Comparison of ENCODE assay signal across 23 cellular contexts in the genomic region with DNA sequence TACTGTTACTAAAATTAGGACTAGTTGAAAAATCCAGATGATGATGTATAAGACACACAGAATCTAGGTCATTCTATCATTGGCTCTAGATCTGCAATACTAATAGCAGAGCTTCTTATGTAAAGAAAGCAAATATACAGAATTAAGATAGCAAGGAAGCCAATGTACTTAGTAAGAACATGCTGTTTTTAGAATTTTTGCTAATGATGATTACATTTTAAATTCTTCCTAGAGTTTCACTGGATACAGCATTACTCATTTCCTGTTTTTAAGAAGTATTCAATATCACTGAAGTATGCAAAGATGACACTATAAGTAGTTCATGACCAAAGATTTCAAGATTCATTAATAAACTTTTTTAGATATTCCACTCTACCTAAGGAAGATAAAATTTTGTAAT.
DNase-seq lines count a peak whose midpoint lies in the region; ATAC-seq and TF ChIP-seq lines count a peak whose summit lies in the region.
"Had no signal": no experiment of that assay in that cellular context is flagged by ENCODE, and none has a peak within 500 bp of the region (broad histone marks: within the 10 kb centered on the region; RNA-seq: fewer than 3 reads in every experiment).

No MANE protein-coding gene starts in this region.

- H4K5ac ChIP-seq in IMR-90 (ENCODE audit: low read depth, low read length), result no peak overlapping the region

- no peaks in the 10 kb centered on the region for H3K36me3 Mint-ChIP-seq in T-helper 2 cell treated with Interferon-gamma antibody and Interleukin-4, amounts not matched to agents 5 μg/mL and 100 μg/mL, for 36 hours (ENCODE audit: low read depth)
- H3K36me3 Mint-ChIP-seq in activated naive CD4-positive, alpha-beta T cell treated with anti-CD3 and anti-CD28 coated beads, Interleukin-2, amount 10 ng/mL, durations not matched to agents 7 days and 5 days, result no peaks in the 10 kb centered on the region
- H3K36me3 Mint-ChIP-seq: activated naive CD4-positive, alpha-beta T cell treated with anti-CD3 and anti-CD28 coated beads, Interleukin-2, amount 50 U/mL, for 24 hours had no signal

- TF ChIP-seq CTCF in AG04450 (IDR thresholded peaks at IDR 0.05; ENCODE audit: low read depth, low read length) (no peak), IMR-90 (conservative IDR thresholded peaks at IDR 0.05; ENCODE audit: low read depth, low read length) (no peak), cardiac fibroblast (IDR thresholded peaks at IDR 0.05; ENCODE audit: low read depth, low read length) (no peak), heart left ventricle (IDR thresholded peaks at IDR 0.05) (no peak)

- H3K4me1 ChIP-seq in IMR-90 (ENCODE audit: control insufficient read depth, insufficient read depth, low read length), result peaks cover 9% of the 10 kb centered on the region; the same call in 1 of the 2 replicates
- H3K4me1 ChIP-seq in SJCRH30, result 0 out of 2 replicates have a peak, but pooled peaks cover 4% of the 10 kb centered on the region
- no peaks in the 10 kb centered on the region for H3K4me1 ChIP-seq in heart left ventricle
- H3K4me1 ChIP-seq: A549, tibial artery had no signal

- H3K23ac ChIP-seq in IMR-90 (ENCODE audit: low read depth, low read length), result no peak overlapping the region

- dilution Hi-C loops in IMR-90 (cut with HindIII; ENCODE audit: low sequenced_read_pairs, unreplicated experiment), result no loop called here

- H3K4me2 ChIP-seq in IMR-90 (ENCODE audit: low read depth, low read length), result peak overlapping the region; percentile 37; the same call in 1 of the 2 replicates
- H3K4me2 ChIP-seq: A549 had no signal

- no peak overlapping the region for H3K27ac Mint-ChIP-seq in T-helper 2 cell treated with Interferon-gamma antibody and Interleukin-4, amounts not matched to agents 5 μg/mL and 100 μg/mL, for 36 hours
- H3K27ac Mint-ChIP-seq in activated naive CD4-positive, alpha-beta T cell treated with anti-CD3 and anti-CD28 coated beads, Interleukin-2, amount 10 ng/mL, durations not matched to agents 7 days and 5 days, result no peak overlapping the region
- H3K27ac Mint-ChIP-seq: activated naive CD4-positive, alpha-beta T cell treated with anti-CD3 and anti-CD28 coated beads, Interleukin-2, amount 50 U/mL, for 24 hours; CD4-positive, alpha-beta T cell; dendritic cell treated with granulocyte-macrophage colony-stimulating factor and Interleukin-4, amounts not matched to agents 40 ng/mL and 50 ng/mL, for 4 days; stimulated activated naive B cell treated with anti-CD40 and anti-IgM and Interleukin-4, amounts not matched to agents 10 μg/mL and 1 μg/mL and 100 μg/mL, for 72 hours had no signal

- H2BK20ac ChIP-seq in IMR-90 (ENCODE audit: low read depth, low read length), result no peak overlapping the region

- H3K36me3 ChIP-seq in IMR-90 (ENCODE audit: control insufficient read depth, insufficient read depth, low read length) (no peaks in the 10 kb centered on the region), SJCRH30 (no peaks in the 10 kb centered on the region), heart left ventricle (no peaks in the 10 kb centered on the region)
- H3K36me3 ChIP-seq: tibial artery had no signal

- ATAC-seq in IMR-90 (ENCODE audit: low read depth) (peak; percentile 76), heart left ventricle (no peak)
- ATAC-seq: A549; esophagus mucosa; Right ventricle myocardium inferior; stimulated activated naive B cell treated with anti-CD40 and anti-IgM and Interleukin-4, amounts not matched to agents 10 μg/mL and 1 μg/mL and 100 μg/mL, for 72 hours had no signal

- H3K4me1 Mint-ChIP-seq in T-helper 2 cell treated with Interferon-gamma antibody and Interleukin-4, amounts not matched to agents 5 μg/mL and 100 μg/mL, for 36 hours (ENCODE audit: low read depth), result no peaks in the 10 kb centered on the region
- H3K4me1 Mint-ChIP-seq in activated naive CD4-positive, alpha-beta T cell treated with anti-CD3 and anti-CD28 coated beads, Interleukin-2, amount 10 ng/mL, durations not matched to agents 7 days and 5 days, result no peaks in the 10 kb centered on the region
- H3K4me1 Mint-ChIP-seq: activated naive CD4-positive, alpha-beta T cell treated with anti-CD3 and anti-CD28 coated beads, Interleukin-2, amount 50 U/mL, for 24 hours; stimulated activated naive B cell treated with anti-CD40 and anti-IgM and Interleukin-4, amounts not matched to agents 10 μg/mL and 1 μg/mL and 100 μg/mL, for 72 hours had no signal

- H3K9me3 ChIP-seq in AG04450 (ENCODE audit: control insufficient read depth, insufficient read depth, low read length) (no peaks in the 10 kb centered on the region), IMR-90 (ENCODE audit: control insufficient read depth, insufficient read depth, low read length) (peaks cover 3% of the 10 kb centered on the region; the same call in 1 of the 2 replicates), SJCRH30 (replicated peaks) (no peaks in the 10 kb centered on the region), heart left ventricle (peaks cover 0 to 20% (median 5%) of the 10 kb centered on the region in 12 donors)

- H4K8ac ChIP-seq in IMR-90 (ENCODE audit: low read depth in 2 of 2, low read length in 2 of 2), result no peak overlapping the region

- no peaks in the 10 kb centered on the region for H3K9me3 Mint-ChIP-seq in T-helper 2 cell treated with Interferon-gamma antibody and Interleukin-4, amounts not matched to agents 5 μg/mL and 100 μg/mL, for 36 hours
- H3K9me3 Mint-ChIP-seq in activated naive CD4-positive, alpha-beta T cell treated with anti-CD3 and anti-CD28 coated beads, Interleukin-2, amount 10 ng/mL, durations not matched to agents 7 days and 5 days, result no peaks in the 10 kb centered on the region
- H3K9me3 Mint-ChIP-seq: activated naive CD4-positive, alpha-beta T cell treated with anti-CD3 and anti-CD28 coated beads, Interleukin-2, amount 50 U/mL, for 24 hours; CD4-positive, alpha-beta T cell; dendritic cell treated with granulocyte-macrophage colony-stimulating factor and Interleukin-4, amounts not matched to agents 40 ng/mL and 50 ng/mL, for 4 days had no signal

- TF ChIP-seq RAD21 in IMR-90 (IDR thresholded peaks at IDR 0.05; ENCODE audit: low read length), result no peak

- intact Hi-C loops in IMR-90 (cut with micrococcal nuclease) (loop anchor here (10.0 kb wide), 1 partner anchor 424 kb away; no protein-coding TSS in a partner anchor), heart left ventricle (cut with DNase I) (no loop called here)

- H2BK120ac ChIP-seq in IMR-90 (ENCODE audit: low read depth, low read length), result no peak overlapping the region

- H3K4me3 ChIP-seq in AG04450 (ENCODE audit: low read depth, low read length), result no peak overlapping the region
- no peak overlapping the region for H3K4me3 ChIP-seq in IMR-90 (ENCODE audit: insufficient read depth, low read depth, low read length)
- H3K4me3 ChIP-seq in cardiac fibroblast (replicated peaks in 1 of 2; ENCODE audit: low read depth in 2 of 2, low read length in 2 of 2), result no peak overlapping the region
- H3K4me3 ChIP-seq in SJCRH30, result no peak overlapping the region
- H3K4me3 ChIP-seq in heart left ventricle, result no peak overlapping the region
- H3K4me3 ChIP-seq: A549, tibial artery had no signal

- no peak overlapping the region for H4K91ac ChIP-seq in IMR-90 (ENCODE audit: insufficient read depth, low read depth, low read length)

- no peak overlapping the region for H3K4ac ChIP-seq in IMR-90 (ENCODE audit: low read depth, low read length)

- in situ Hi-C loops in IMR-90 (cut with MboI; ENCODE audit: low sequenced_read_pairs), result loop anchor here (25.0 kb wide), 3 partner anchors 427 to 823 kb away; no protein-coding TSS in a partner anchor

- no peak overlapping the region for H3K18ac ChIP-seq in IMR-90 (ENCODE audit: low read depth, low read length)

- H3K27me3 Mint-ChIP-seq in T-helper 2 cell treated with Interferon-gamma antibody and Interleukin-4, amounts not matched to agents 5 μg/mL and 100 μg/mL, for 36 hours (ENCODE audit: low read depth), result peaks cover 25% of the 10 kb centered on the region
- no peaks in the 10 kb centered on the region for H3K27me3 Mint-ChIP-seq in activated naive CD4-positive, alpha-beta T cell treated with anti-CD3 and anti-CD28 coated beads, Interleukin-2, amount 10 ng/mL, durations not matched to agents 7 days and 5 days
- H3K27me3 Mint-ChIP-seq: dendritic cell treated with granulocyte-macrophage colony-stimulating factor and Interleukin-4, amounts not matched to agents 40 ng/mL and 50 ng/mL, for 4 days; stimulated activated naive B cell treated with anti-CD40 and anti-IgM and Interleukin-4, amounts not matched to agents 10 μg/mL and 1 μg/mL and 100 μg/mL, for 72 hours had no signal

- no peak overlapping the region for H3K14ac ChIP-seq in IMR-90 (replicated peaks; ENCODE audit: low read depth, low read length)

- no peak overlapping the region for H2AFZ ChIP-seq in IMR-90 (replicated peaks; ENCODE audit: low read length, poor library complexity)

- no peak overlapping the region for H3K9ac ChIP-seq in IMR-90 (ENCODE audit: low read depth, low read length)

- no peak overlapping the region for H3K4me3 Mint-ChIP-seq in T-helper 2 cell treated with Interferon-gamma antibody and Interleukin-4, amounts not matched to agents 5 μg/mL and 100 μg/mL, for 36 hours
- no peak overlapping the region for H3K4me3 Mint-ChIP-seq in activated naive CD4-positive, alpha-beta T cell treated with anti-CD3 and anti-CD28 coated beads, Interleukin-2, amount 10 ng/mL, durations not matched to agents 7 days and 5 days
- H3K4me3 Mint-ChIP-seq: activated naive CD4-positive, alpha-beta T cell treated with anti-CD3 and anti-CD28 coated beads, Interleukin-2, amount 50 U/mL, for 24 hours; CD4-positive, alpha-beta T cell; dendritic cell treated with granulocyte-macrophage colony-stimulating factor and Interleukin-4, amounts not matched to agents 40 ng/mL and 50 ng/mL, for 4 days; stimulated activated naive B cell treated with anti-CD40 and anti-IgM and Interleukin-4, amounts not matched to agents 10 μg/mL and 1 μg/mL and 100 μg/mL, for 72 hours had no signal

- no peaks in the 10 kb centered on the region for H4K20me1 ChIP-seq in IMR-90 (ENCODE audit: insufficient read depth, low read length)

- no peaks in the 10 kb centered on the region for H3K27me3 ChIP-seq in AG04450 (ENCODE audit: control insufficient read depth, insufficient read depth, low read length)
- H3K27me3 ChIP-seq in IMR-90 (ENCODE audit: control insufficient read depth, insufficient read depth, low read length), result no peaks in the 10 kb centered on the region
- H3K27me3 ChIP-seq in SJCRH30, result no peaks in the 10 kb centered on the region
- no peaks in the 10 kb centered on the region for H3K27me3 ChIP-seq in heart left ventricle
- H3K27me3 ChIP-seq: tibial artery had no signal

- H2BK15ac ChIP-seq in IMR-90 (ENCODE audit: low read depth, low read length), result no peak overlapping the region

- DNase-seq in AG04450 (ENCODE audit: low read depth, low spot score) (peak; percentile 34), IMR-90 (peak; percentile 87), cardiac fibroblast (ENCODE audit: low read depth in 2 of 2) (peak; percentile 23 to 68), iris pigment epithelial cell (ENCODE audit: low read depth) (peak; percentile 76), SJCRH30 (no peak), heart left ventricle (no peak)
- no peak for DNase-seq in T-helper 2 cell treated with Interferon-gamma antibody and Interleukin-4, amounts not matched to agents 5 μg/mL and 100 μg/mL, for 36 hours (ENCODE audit: low spot score)
- DNase-seq in activated naive CD4-positive, alpha-beta T cell treated with anti-CD3 and anti-CD28 coated beads, Interleukin-2, amount 10 ng/mL, durations not matched to agents 7 days and 5 days, result no peak
- DNase-seq: activated CD4-positive, alpha-beta T cell treated with anti-CD3 and anti-CD28 coated beads, Interleukin-2, amount 50 U/mL, for 48 hours; activated T-cell treated with anti-CD3 and anti-CD28 coated beads, Interleukin-2, amount 50 U/mL, for 1 hour; CD4-positive, alpha-beta T cell; DMS153; NCI-H187 treated with DMSO at 0.1 percent for 48 hours; NCI-H446 treated with DMSO at 0.1 percent for 48 hours; stimulated activated CD4-positive, alpha-beta T cell treated with anti-CD3 and anti-CD28 coated beads, Interleukin-15, amount 100 ng/mL, for 24 hours; stimulated activated naive B cell treated with anti-CD40 and anti-IgM and Interleukin-4, amounts not matched to agents 10 μg/mL and 1 μg/mL and 100 μg/mL, for 72 hours; T-helper 1 cell; tibial artery had no signal

- CTCF ChIA-PET in AG04450 (lab: Charles Lee), result interaction anchor here (3.8 kb wide), 1 partner anchor 165 kb away, joined by 14 read pairs; no protein-coding TSS in a partner anchor
- CTCF ChIA-PET in IMR-90 (lab: Yijun Ruan, JAX), result no interaction called here
- CTCF ChIA-PET in activated naive CD4-positive, alpha-beta T cell treated with anti-CD3 and anti-CD28 coated beads, Interleukin-2, amount 10 ng/mL, durations not matched to agents 7 days and 5 days (lab: Charles Lee), result no interaction called here

- POLR2A ChIA-PET in AG04450 (lab: Yijun Ruan, JAX) (no interaction called here), IMR-90 (lab: Charles Lee; ENCODE audit: unreplicated experiment) (interaction anchor here (0.7 kb wide), 1 partner anchor 466 kb away, joined by 3 read pairs; no protein-coding TSS in a partner anchor)

- H3K56ac ChIP-seq in IMR-90 (ENCODE audit: extremely low read depth, insufficient read depth, low read length), result no peak overlapping the region

- no TSS peak for BruUV-seq in IMR-90 (replicated peaks; lab: Mats Ljungman, UMichigan)

- no peaks in the 10 kb centered on the region for H3K9me1 ChIP-seq in IMR-90 (ENCODE audit: insufficient read depth, low read length)

- H3K27ac ChIP-seq in AG04450 (ENCODE audit: low read depth, low read length), result no peak overlapping the region
- H3K27ac ChIP-seq in IMR-90 (ENCODE audit: insufficient read depth, low read length), result no peak overlapping the region
- no peak overlapping the region for H3K27ac ChIP-seq in SJCRH30
- H3K27ac ChIP-seq in heart left ventricle, result no peak overlapping the region
- H3K27ac ChIP-seq: A549, tibial artery had no signal

- H2AK9ac ChIP-seq in IMR-90 (replicated peaks; ENCODE audit: low read depth, low read length, poor library complexity), result no peak overlapping the region

- H2BK5ac ChIP-seq in IMR-90 (ENCODE audit: low read depth, low read length, poor library complexity, severe bottlenecking), result peak overlapping the region; percentile 79

- H2AK5ac ChIP-seq in IMR-90 (ENCODE audit: low read depth, low read length), result no peak overlapping the region

- H3K79me1 ChIP-seq in IMR-90 (ENCODE audit: low read depth in 1 of 2, low read length in 2 of 2), result no peaks in the 10 kb centered on the region

- TF ChIP-seq POLR2A in IMR-90 (IDR thresholded peaks at IDR 0.05; ENCODE audit: low read depth, low read length) (no peak), heart left ventricle (IDR thresholded peaks at IDR 0.05) (no peak)

Comparison
In these comparisons a context has a peak if more than half of its experiments do, and no peak if none do; other contexts are left out.
1. DNase-seq: peak in AG04450 (single experiment), IMR-90 (single experiment), cardiac fibroblast (2 of 2) and iris pigment epithelial cell (single experiment); none in T-helper 2 cell treated with Interferon-gamma antibody and Interleukin-4, amounts not matched to agents 5 μg/mL and 100 μg/mL, for 36 hours (single experiment), SJCRH30 (0 of 2), activated naive CD4-positive, alpha-beta T cell treated with anti-CD3 and anti-CD28 coated beads, Interleukin-2, amount 10 ng/mL, durations not matched to agents 7 days and 5 days (single experiment) and heart left ventricle (0 of 5).